ENCODE assay signal across 19 cellular contexts in genomic region chr15:51270706-51271105, GRCh38.
DNase-seq lines count a peak whose midpoint lies in the region; ATAC-seq, FAIRE-seq and TF ChIP-seq lines count a peak whose summit lies in the region.
"Had no signal": no experiment of that assay in that cellular context is flagged by ENCODE, and none has a peak within 500 bp of the region (broad histone marks: within the 10 kb centered on the region; RNA-seq: fewer than 3 reads in every experiment).

No MANE protein-coding gene starts in this region.

- no peak overlapping the region for H3K27ac Mint-ChIP-seq in T-helper 2 cell treated with Interferon-gamma antibody and Interleukin-4, amounts not matched to agents 5 μg/mL and 100 μg/mL, for 36 hours
- H3K27ac Mint-ChIP-seq in CD14-positive monocyte = no peak overlapping the region
- H3K27ac Mint-ChIP-seq: CD4-positive, alpha-beta memory T cell had no signal

- H3K27ac ChIP-seq in right lobe of liver (no peak overlapping the region), HepG2 (ENCODE audit: extremely low read length, insufficient read depth, low read length) (no peak overlapping the region), upper lobe of right lung (no peak overlapping the region)
- H3K27ac ChIP-seq: A549 had no signal

- no peaks in the 10 kb centered on the region for H3K36me3 Mint-ChIP-seq in T-helper 2 cell treated with Interferon-gamma antibody and Interleukin-4, amounts not matched to agents 5 μg/mL and 100 μg/mL, for 36 hours (ENCODE audit: low read depth)
- H3K36me3 Mint-ChIP-seq in CD14-positive monocyte = no peaks in the 10 kb centered on the region
- H3K36me3 Mint-ChIP-seq: CD4-positive, alpha-beta memory T cell had no signal

- in situ Hi-C loops in HepG2 (cut with HindIII; ENCODE audit: extremely low pct_ligation_motif_present, low pct_unique_long_range_greater_than_20kb) = no loop called here

- 0 out of 2 replicates have a peak, but pooled peaks cover under 1% of the 10 kb centered on the region for H4K20me1 ChIP-seq in HepG2 (ENCODE audit: insufficient read depth, low read length)

- CTCF ChIA-PET in HepG2 (lab: Yijun Ruan, JAX; ENCODE audit: low intra/inter-chr PET ratio, low total read pairs) = no interaction called here

- H3K4me1 Mint-ChIP-seq in T-helper 2 cell treated with Interferon-gamma antibody and Interleukin-4, amounts not matched to agents 5 μg/mL and 100 μg/mL, for 36 hours (ENCODE audit: low read depth) = peaks cover 24% of the 10 kb centered on the region
- H3K4me1 Mint-ChIP-seq in CD14-positive monocyte = peaks cover 15% of the 10 kb centered on the region

- 71% methylated on average over 4 of the region's 6 CpGs for WGBS in right lobe of liver (ENCODE audit: insufficient coverage, low coverage, low lambda C conversion rate, missing lambda C conversion rate)
- 88% methylated on average over 6 of the region's 6 CpGs for WGBS in HepG2 (ENCODE audit: low lambda C conversion rate)

- TF ChIP-seq EP300 in HepG2 (IDR thresholded peaks at IDR 0.05; ENCODE audit: low read depth in 2 of 2, low read length in 2 of 2) = no peak
- TF ChIP-seq EP300 in HepG2 (CRISPR knock-in tag; IDR thresholded peaks at IDR 0.05; ENCODE audit: borderline replicate concordance) = no peak

- no peak for TF ChIP-seq CTCF in right lobe of liver (IDR thresholded peaks at IDR 0.05)
- TF ChIP-seq CTCF in HepG2 (CRISPR knock-in tag; IDR thresholded peaks at IDR 0.05) = no peak
- no peak for TF ChIP-seq CTCF in upper lobe of right lung (IDR thresholded peaks at IDR 0.05)
- TF ChIP-seq CTCF in CD14-positive monocyte (IDR thresholded peaks at IDR 0.05) = no peak

- H3K4me1 ChIP-seq in right lobe of liver = peaks cover 0 to 13% (median 6%) of the 10 kb centered on the region in 4 donors
- no peaks in the 10 kb centered on the region for H3K4me1 ChIP-seq in HepG2 (ENCODE audit: insufficient read depth, low read length)
- H3K4me1 ChIP-seq in upper lobe of right lung = peaks cover 7% of the 10 kb centered on the region

- no peak overlapping the region for H3K4me3 Mint-ChIP-seq in T-helper 2 cell treated with Interferon-gamma antibody and Interleukin-4, amounts not matched to agents 5 μg/mL and 100 μg/mL, for 36 hours
- no peak overlapping the region for H3K4me3 Mint-ChIP-seq in CD14-positive monocyte
- H3K4me3 Mint-ChIP-seq: CD4-positive, alpha-beta memory T cell had no signal

- H3K27me3 ChIP-seq in right lobe of liver (no peaks in the 10 kb centered on the region), HepG2 (ENCODE audit: control insufficient read depth in 1 of 2, insufficient read depth in 2 of 2, low read length in 2 of 2) (no peaks in the 10 kb centered on the region), upper lobe of right lung (no peaks in the 10 kb centered on the region)

- BruUV-seq in HepG2 (replicated peaks; lab: Mats Ljungman, UMichigan) = no TSS peak

- no peak for TF ChIP-seq RAD21 in HepG2 (CRISPR knock-in tag; IDR thresholded peaks at IDR 0.05)

- DNase-seq in right lobe of liver = no peak
- no peak for DNase-seq in HepG2 (ENCODE audit: low spot score)
- DNase-seq in T-helper 2 cell treated with Interferon-gamma antibody and Interleukin-4, amounts not matched to agents 5 μg/mL and 100 μg/mL, for 36 hours (ENCODE audit: low spot score) = peak; percentile 33
- no peak for DNase-seq in left lobe of liver (ENCODE audit: low spot score)
- DNase-seq in upper lobe of right lung = no peak
- DNase-seq in CD14-positive monocyte (ENCODE audit: low spot score) = no peak
- DNase-seq in LoVo (ENCODE audit: low spot score) = no peak
- DNase-seq: CD4-positive, alpha-beta memory T cell; DMS79; GOT3; KBM-7; NCI-H1436 treated with DMSO at 0.1 percent for 48 hours; NCI-H2081; NCI-H524 had no signal

- peak; percentile 51 to 76 (median 58) for ATAC-seq in right lobe of liver
- ATAC-seq in HepG2 = no peak
- ATAC-seq in left lobe of liver = peak; percentile 64
- ATAC-seq in upper lobe of right lung = peak; percentile 76
- no peak for ATAC-seq in HG03139 (IDR thresholded peaks at IDR 0.05; ENCODE audit: unreplicated experiment)
- ATAC-seq: A549 had no signal

- no peaks in the 10 kb centered on the region for H3K79me2 ChIP-seq in HepG2 (ENCODE audit: insufficient read depth, low read length)

- POLR2A ChIA-PET in HepG2 (lab: Yijun Ruan, JAX) = no interaction called here

- H3K9me3 Mint-ChIP-seq in T-helper 2 cell treated with Interferon-gamma antibody and Interleukin-4, amounts not matched to agents 5 μg/mL and 100 μg/mL, for 36 hours = no peaks in the 10 kb centered on the region
- H3K9me3 Mint-ChIP-seq in CD14-positive monocyte = peaks cover 0 to 4% (median 0%) of the 10 kb centered on the region in 7 donors

- H3K4me3 ChIP-seq in right lobe of liver (no peak overlapping the region), HepG2 (replicated peaks in 1 of 3; ENCODE audit: insufficient read depth in 1 of 3, low read depth in 2 of 3, low read length in 3 of 3) (no peak overlapping the region), upper lobe of right lung (no peak overlapping the region)
- H3K4me3 ChIP-seq: A549 had no signal

- intact Hi-C loops in right lobe of liver (cut with DNase I) = no loop called here
- intact Hi-C loops in HepG2 (cut with micrococcal nuclease; ENCODE audit: unreplicated experiment) = no loop called here
- intact Hi-C loops in upper lobe of right lung (cut with DNase I) = no loop called here
- intact Hi-C loops in CD14-positive monocyte (cut with micrococcal nuclease) = no loop called here

- no peak for TF ChIP-seq POLR2A in right lobe of liver (IDR thresholded peaks at IDR 0.05)
- TF ChIP-seq POLR2A in HepG2 (IDR thresholded peaks at IDR 0.05; ENCODE audit: insufficient read depth in 1 of 2, low read depth in 2 of 2, low read length in 2 of 2) = no peak

- H3K4me2 ChIP-seq in HepG2 (ENCODE audit: low read depth, low read length) = no peak overlapping the region
- H3K4me2 ChIP-seq: A549 had no signal

- H3K9me3 ChIP-seq in right lobe of liver (no peaks in the 10 kb centered on the region), HepG2 (ENCODE audit: low read length) (no peaks in the 10 kb centered on the region), upper lobe of right lung (no peaks in the 10 kb centered on the region)
- H3K9me3 ChIP-seq: A549 had no signal

- H2AFZ ChIP-seq in HepG2 (ENCODE audit: low read length) = no peak overlapping the region

- no peak for FAIRE-seq in HepG2 (lab: Jason Lieb, UNC)
- FAIRE-seq: A549, G401.6, GM12891, HTR-8/SVneo had no signal

- H3K36me3 ChIP-seq in right lobe of liver = no peaks in the 10 kb centered on the region
- H3K36me3 ChIP-seq in HepG2 (replicated peaks in 1 of 2; ENCODE audit: control insufficient read depth in 1 of 2, insufficient read depth in 2 of 2, low read length in 2 of 2) = no peaks in the 10 kb centered on the region
- H3K36me3 ChIP-seq in upper lobe of right lung = no peaks in the 10 kb centered on the region

- H3K27me3 Mint-ChIP-seq in T-helper 2 cell treated with Interferon-gamma antibody and Interleukin-4, amounts not matched to agents 5 μg/mL and 100 μg/mL, for 36 hours (ENCODE audit: low read depth) = peaks cover 34% of the 10 kb centered on the region
- peaks cover 4 to 46% (median 24%) of the 10 kb centered on the region in 3 donors for H3K27me3 Mint-ChIP-seq in CD14-positive monocyte (ENCODE audit: low read depth in 3 of 3)

- no peak overlapping the region for H3K9ac ChIP-seq in HepG2 (ENCODE audit: insufficient read depth, low read depth, low read length)

TF ChIP-seq in HepG2, 621 proteins besides CTCF, POLR2A, EP300 and RAD21 (continues in another document):
- TF ChIP-seq ZNF883 (CRISPR knock-in tag; IDR thresholded peaks at IDR 0.05; ENCODE audit: not compliant biosample characterization) (no peak), IKZF5 (CRISPR knock-in tag; IDR thresholded peaks at IDR 0.05) (no peak), PRDM10 (CRISPR knock-in tag; IDR thresholded peaks at IDR 0.05; ENCODE audit: low read depth) (no peak)

Comparison
In these comparisons a context has a peak if more than half of its experiments do, and no peak if none do; other contexts are left out.
1. ATAC-seq: peak in right lobe of liver (4 of 4), left lobe of liver (single experiment) and upper lobe of right lung (single experiment); none in HepG2 (single experiment) and HG03139 (single experiment).